20 cellular contexts compared by ENCODE assay signal in genomic region chr16:85595299-85595661, GRCh38.
"Had no signal": no experiment of that assay in that cellular context is flagged by ENCODE, and none has a peak within 500 bp of the region (broad histone marks: within the 10 kb centered on the region; RNA-seq: fewer than 3 reads in every experiment).

No MANE protein-coding gene starts in this region.

- H3K4me3 Mint-ChIP-seq: activated B cell treated with CpG ODN at 0.5 μM for 24 hours; activated naive CD4-positive, alpha-beta T cell treated with anti-CD3 and anti-CD28 coated beads, Interleukin-2, amount 10 ng/mL, durations not matched to agents 7 days and 5 days; activated naive CD8-positive, alpha-beta T cell treated with anti-CD3 and anti-CD28 coated beads, Interleukin-2, amount 10 ng/mL, durations not matched to agents 7 days and 5 days; nephron; T-helper 2 cell treated with Interferon-gamma antibody and Interleukin-4, amounts not matched to agents 5 μg/mL and 100 μg/mL, for 36 hours had no signal

- ATAC-seq: esophagus mucosa; stimulated activated naive CD8-positive, alpha-beta T cell treated with anti-CD3 and anti-CD28 coated beads, Interleukin-15, Interleukin-2, amounts not matched to agents 100 U/mL and 50 U/mL, for 24 hours had no signal

- H3K27ac Mint-ChIP-seq: activated B cell treated with CpG ODN at 0.5 μM for 24 hours; activated naive CD4-positive, alpha-beta T cell treated with anti-CD3 and anti-CD28 coated beads, Interleukin-2, amount 10 ng/mL, durations not matched to agents 7 days and 5 days; activated naive CD8-positive, alpha-beta T cell treated with anti-CD3 and anti-CD28 coated beads, Interleukin-2, amount 10 ng/mL, durations not matched to agents 7 days and 5 days; T-helper 2 cell treated with Interferon-gamma antibody and Interleukin-4, amounts not matched to agents 5 μg/mL and 100 μg/mL, for 36 hours had no signal

- H3K9me3 Mint-ChIP-seq: activated B cell treated with CpG ODN at 0.5 μM for 24 hours; activated naive CD4-positive, alpha-beta T cell treated with anti-CD3 and anti-CD28 coated beads, Interleukin-2, amount 10 ng/mL, durations not matched to agents 7 days and 5 days; activated naive CD8-positive, alpha-beta T cell treated with anti-CD3 and anti-CD28 coated beads, Interleukin-2, amount 10 ng/mL, durations not matched to agents 7 days and 5 days; nephron; T-helper 2 cell treated with Interferon-gamma antibody and Interleukin-4, amounts not matched to agents 5 μg/mL and 100 μg/mL, for 36 hours had no signal

- H3K36me3 Mint-ChIP-seq: activated naive CD4-positive, alpha-beta T cell treated with anti-CD3 and anti-CD28 coated beads, Interleukin-2, amount 10 ng/mL, durations not matched to agents 7 days and 5 days had no signal

- DNase-seq: activated B cell treated with CpG ODN at 0.5 μM for 24 hours; activated CD4-positive, alpha-beta T cell treated with anti-CD3 and anti-CD28 coated beads, Interleukin-2, amount 50 U/mL, for 4 hours; activated gamma-delta T cell; activated naive CD4-positive, alpha-beta T cell treated with anti-CD3 and anti-CD28 coated beads, Interleukin-2, amount 10 ng/mL, durations not matched to agents 7 days and 5 days; activated naive CD8-positive, alpha-beta T cell treated with anti-CD3 and anti-CD28 coated beads, Interleukin-2, amount 10 ng/mL, durations not matched to agents 7 days and 5 days; central memory CD4-positive, alpha-beta T cell; foreskin fibroblast; heart left ventricle; hypothalamus; ovary; retina; stimulated activated CD4-positive, alpha-beta T cell treated with anti-CD3 and anti-CD28 coated beads, Interleukin-15, amount 100 ng/mL, for 24 hours; stimulated activated CD4-positive, alpha-beta T cell treated with anti-CD3 and anti-CD28 coated beads, Interleukin-2, amount 100 ng/mL, for 24 hours; stimulated activated naive CD8-positive, alpha-beta T cell treated with anti-CD3 and anti-CD28 coated beads, Interleukin-15, Interleukin-2, amounts not matched to agents 100 U/mL and 50 U/mL, for 24 hours; T-helper 1 cell; testis; transverse colon had no signal

- H3K27me3 Mint-ChIP-seq: activated B cell treated with CpG ODN at 0.5 μM for 24 hours; activated naive CD4-positive, alpha-beta T cell treated with anti-CD3 and anti-CD28 coated beads, Interleukin-2, amount 10 ng/mL, durations not matched to agents 7 days and 5 days; activated naive CD8-positive, alpha-beta T cell treated with anti-CD3 and anti-CD28 coated beads, Interleukin-2, amount 10 ng/mL, durations not matched to agents 7 days and 5 days had no signal
